In the genomic region with DNA sequence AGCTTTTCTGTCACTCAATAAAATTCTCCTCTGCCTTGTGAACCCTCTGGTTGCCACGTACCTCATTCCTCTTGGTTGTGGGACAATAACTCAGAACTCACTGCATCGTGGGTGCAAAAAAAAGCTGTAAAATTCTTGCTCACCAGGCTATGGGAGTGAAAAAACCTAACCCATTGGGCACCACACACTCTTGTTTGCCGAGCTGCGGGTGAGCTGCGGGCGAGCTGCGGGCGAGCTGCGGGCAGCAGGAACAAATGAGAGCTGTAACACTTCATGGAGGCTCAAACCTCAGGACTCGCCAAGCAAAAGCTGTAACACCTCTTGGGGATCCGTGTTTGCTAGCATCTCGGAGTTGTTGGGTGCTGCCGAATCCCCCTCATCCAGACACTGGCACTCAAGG, we compare ENCODE assay signal across 9 cellular contexts.
"Had no signal": no experiment of that assay in that cellular context is flagged by ENCODE, and none has a peak within 500 bp of the region (broad histone marks: within the 10 kb centered on the region; RNA-seq: fewer than 3 reads in every experiment).

No MANE protein-coding gene starts in this region.

- H2AFZ ChIP-seq: GM23248 had no signal

- H3K36me3 ChIP-seq: HAP-1 had no signal

- H3K4me3 ChIP-seq: GM23248, HAP-1, K562 had no signal

- H3K27ac ChIP-seq: GM23248 had no signal

- H3K9ac ChIP-seq: GM23248 had no signal

- H3K4me1 ChIP-seq: HAP-1 had no signal

- FAIRE-seq: HTR-8/SVneo, K562 had no signal

- DNase-seq: GM23248, H7, IMR-90, Kasumi-1, KG1 had no signal

- ATAC-seq: HCT116, K562 had no signal
